In the genomic region with DNA sequence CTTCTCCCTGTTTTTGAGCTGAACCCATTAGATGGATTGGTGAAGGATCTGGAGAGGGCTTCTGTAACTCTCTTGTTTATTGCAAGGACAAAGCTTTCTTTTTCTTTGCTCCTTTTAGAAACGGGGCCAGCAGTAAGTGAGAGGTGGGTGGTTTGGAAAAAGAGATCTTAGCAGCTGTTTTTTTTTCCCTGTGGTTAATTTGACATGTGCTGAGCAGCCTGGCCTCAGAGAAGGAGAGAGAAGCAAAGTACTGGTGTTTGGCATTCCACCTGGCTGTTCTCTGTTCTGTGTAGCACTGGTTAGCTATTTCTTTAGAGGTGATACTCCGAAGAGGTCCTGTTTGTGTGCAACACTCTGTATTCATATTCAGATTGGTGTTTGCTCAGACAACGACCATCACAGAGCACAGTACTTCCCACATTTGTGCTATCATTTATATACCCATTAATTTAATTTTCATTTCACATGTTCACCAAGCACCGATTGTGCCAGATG, we compare ENCODE assay signal across 13 cellular contexts.
DNase-seq lines count a peak whose midpoint lies in the region; ATAC-seq and TF ChIP-seq lines count a peak whose summit lies in the region.
"Had no signal": no experiment of that assay in that cellular context is flagged by ENCODE, and none has a peak within 500 bp of the region (broad histone marks: within the 10 kb centered on the region; RNA-seq: fewer than 3 reads in every experiment).

No MANE protein-coding gene starts in this region.

- H3K4me1 Mint-ChIP-seq in activated CD8-positive, alpha-beta T cell treated with anti-CD3 and anti-CD28 coated beads for 36 hours (ENCODE audit: low read depth): peaks cover 55% of the 10 kb centered on the region

- POLR2A ChIA-PET in activated CD8-positive, alpha-beta T cell treated with anti-CD3 and anti-CD28 coated beads for 36 hours (lab: Charles Lee): interaction anchor here (0.7 kb wide), 1 partner anchor 25 kb away, joined by 3 read pairs; no protein-coding TSS in a partner anchor

- ATAC-seq in activated CD8-positive, alpha-beta T cell treated with anti-CD3 and anti-CD28 coated beads for 36 hours: no peak
- ATAC-seq in GM21515 (IDR thresholded peaks at IDR 0.05; ENCODE audit: unreplicated experiment) (no peak), HG02981 (IDR thresholded peaks at IDR 0.05; ENCODE audit: unreplicated experiment) (no peak)
- ATAC-seq: A549, lower lobe of right lung had no signal

- intact Hi-C loops in activated CD8-positive, alpha-beta T cell treated with anti-CD3 and anti-CD28 coated beads for 36 hours (cut with micrococcal nuclease): loop anchor here (10.0 kb wide), 1 partner anchor 69 kb away; no protein-coding TSS in a partner anchor

- no peak overlapping the region for H3K4me3 Mint-ChIP-seq in activated CD8-positive, alpha-beta T cell treated with anti-CD3 and anti-CD28 coated beads for 36 hours

- H3K36me3 Mint-ChIP-seq in activated CD8-positive, alpha-beta T cell treated with anti-CD3 and anti-CD28 coated beads for 36 hours (ENCODE audit: low read depth): peaks cover 58% of the 10 kb centered on the region

- CTCF ChIA-PET in activated CD8-positive, alpha-beta T cell treated with anti-CD3 and anti-CD28 coated beads for 36 hours (lab: Charles Lee): interaction anchor here (1.1 to 1.3 kb wide), 2 partner anchors 85 to 209 kb away, joined by 3 read pairs; no protein-coding TSS in a partner anchor

- peak overlapping the region; percentile 82 for H3K27ac Mint-ChIP-seq in activated CD8-positive, alpha-beta T cell treated with anti-CD3 and anti-CD28 coated beads for 36 hours

- H3K9me3 Mint-ChIP-seq in activated CD8-positive, alpha-beta T cell treated with anti-CD3 and anti-CD28 coated beads for 36 hours: peaks cover 7% of the 10 kb centered on the region

- TF ChIP-seq CTCF in activated CD8-positive, alpha-beta T cell treated with anti-CD3 and anti-CD28 coated beads for 36 hours (IDR thresholded peaks at IDR 0.05): no peak

- DNase-seq in NCI-H146 treated with DMSO at 0.1 percent for 48 hours (lab: John Stamatoyannopoulos, UW; ENCODE audit: unreplicated experiment) (peak; percentile 12), NCI-H146 (lab: John Stamatoyannopoulos, UW) (no peak), G401 (ENCODE audit: low spot score) (peak; percentile 67), inferior parietal cortex (ENCODE audit: extremely low spot score) (peak; percentile 33), NCI-H510A (lab: John Stamatoyannopoulos, UW) (no peak)
- no peak for DNase-seq in activated CD8-positive, alpha-beta T cell treated with anti-CD3 and anti-CD28 coated beads for 36 hours
- DNase-seq: activated CD4-positive, alpha-beta T cell treated with anti-CD3 and anti-CD28 coated beads, Interleukin-2, amount 50 U/mL, for 48 hours; foreskin melanocyte; lower lobe of right lung; Right ventricle myocardium superior had no signal

- H3K27me3 Mint-ChIP-seq in activated CD8-positive, alpha-beta T cell treated with anti-CD3 and anti-CD28 coated beads for 36 hours: no peaks in the 10 kb centered on the region

- in situ Hi-C loops in G401 (cut with HindIII; ENCODE audit: low sequenced_read_pairs): no loop called here

Comparison
In these comparisons a context has a peak if more than half of its experiments do, and no peak if none do; other contexts are left out.
1. DNase-seq: peak in NCI-H146 treated with DMSO at 0.1 percent for 48 hours (single experiment), G401 (single experiment) and inferior parietal cortex (single experiment); none in NCI-H146 (single experiment), activated CD8-positive, alpha-beta T cell treated with anti-CD3 and anti-CD28 coated beads for 36 hours (single experiment) and NCI-H510A (single experiment).